Comparison of ENCODE assay signal across 9 cellular contexts in the genomic region with DNA sequence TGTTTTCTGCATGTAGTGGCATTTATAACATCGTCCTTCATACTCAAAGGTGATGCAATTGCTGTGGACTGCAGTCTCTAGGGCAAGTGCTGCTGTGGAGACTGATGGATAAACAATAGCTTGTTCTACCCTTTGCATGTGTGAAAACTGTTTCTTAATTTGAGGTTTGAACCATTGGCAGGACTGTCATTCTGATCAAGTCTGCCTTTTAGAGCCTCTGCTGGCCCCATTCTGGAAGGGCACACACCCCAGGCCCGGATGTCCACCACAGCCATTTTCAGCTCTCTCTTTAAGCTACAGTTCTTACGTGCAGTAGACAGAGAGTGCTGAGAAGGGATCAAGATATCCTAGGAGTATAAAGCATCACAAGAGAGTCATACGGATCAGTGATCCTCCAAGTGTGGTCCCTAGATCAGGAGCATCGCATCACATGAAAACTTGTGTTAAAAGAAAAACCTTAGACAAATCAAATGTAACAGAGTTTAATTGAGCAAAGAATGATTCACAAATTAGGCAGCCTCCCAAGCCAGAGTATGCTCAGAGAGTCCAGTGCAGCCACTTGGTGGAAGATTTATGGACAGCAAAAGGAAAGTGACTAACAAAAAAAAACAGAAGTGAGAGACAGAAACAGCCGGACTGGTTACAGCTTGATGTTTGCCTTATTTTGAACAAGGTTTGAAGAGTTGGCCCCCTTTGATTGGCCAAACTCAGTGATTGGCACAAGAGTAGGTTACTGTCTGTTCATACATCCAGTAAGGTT. TPM values are rescaled to one million over a fixed set of nuclear protein-coding genes. Genes with fewer than 3 reads are reported as not detected.
A peak's percentile ranks its signal among the peaks of the same experiment; 100 is the strongest.
DNase-seq lines count a peak whose midpoint lies in the region; ATAC-seq, FAIRE-seq and TF ChIP-seq lines count a peak whose summit lies in the region.
"Had no signal": no experiment of that assay in that cellular context is flagged by ENCODE, and none has a peak within 500 bp of the region (broad histone marks: within the 10 kb centered on the region; RNA-seq: fewer than 3 reads in every experiment).

No MANE protein-coding gene starts in this region.

- no peaks in the 10 kb centered on the region for H3K36me3 Mint-ChIP-seq in glutamatergic neuron (ENCODE audit: unreplicated experiment)
- no peaks in the 10 kb centered on the region for H3K36me3 Mint-ChIP-seq in type B pancreatic cell

- POLR2A ChIA-PET in Panc1 (lab: Charles Lee), result no interaction called here

- in situ Hi-C loops in Panc1 (cut with HindIII; ENCODE audit: low pct_unique_long_range_greater_than_20kb, low sequenced_read_pairs), result no loop called here

- H3K9me3 Mint-ChIP-seq in glutamatergic neuron (ENCODE audit: unreplicated experiment) (no peaks in the 10 kb centered on the region), type B pancreatic cell (no peaks in the 10 kb centered on the region)

- H3K27me3 Mint-ChIP-seq in glutamatergic neuron (ENCODE audit: unreplicated experiment) (no peaks in the 10 kb centered on the region), type B pancreatic cell (no peaks in the 10 kb centered on the region)

- TF ChIP-seq CTCF in Panc1 (IDR thresholded peaks at IDR 0.05) (no peak; the same call in 1 of the 2 replicates), glutamatergic neuron (IDR thresholded peaks at IDR 0.05; ENCODE audit: partially characterized antibody, unreplicated experiment) (no peak), type B pancreatic cell (conservative IDR thresholded peaks at IDR 0.05) (no peak), D721Med (IDR thresholded peaks at IDR 0.05; ENCODE audit: insufficient read depth, missing control alignments) (no peak)

- H3K27ac ChIP-seq in Panc1 (ENCODE audit: low read length), result no peak overlapping the region
- H3K27ac ChIP-seq: neutrophil had no signal

- intact Hi-C loops in Panc1 (cut with micrococcal nuclease; ENCODE audit: unreplicated experiment), result no loop called here

- FAIRE-seq in D721Med (lab: Jason Lieb, UNC), result no peak

- H3K4me1 ChIP-seq in Panc1 (ENCODE audit: control insufficient read depth, insufficient read depth, low read length), result 0 out of 2 replicates have a peak, but pooled peaks cover 3% of the 10 kb centered on the region

- H3K27ac Mint-ChIP-seq in glutamatergic neuron (ENCODE audit: unreplicated experiment), result peak overlapping the region; percentile 16
- peak overlapping the region; percentile 22 for H3K27ac Mint-ChIP-seq in type B pancreatic cell

- BruUV-seq in Panc1 (replicated peaks; lab: Mats Ljungman, UMichigan), result no TSS peak

- H3K4me3 ChIP-seq in Panc1 (ENCODE audit: low read depth in 2 of 2, low read length in 2 of 2), result peak overlapping the region in 1 of 2 experiments; percentile 15; a peak in 2 of 4 replicates

- H3K4me3 Mint-ChIP-seq in glutamatergic neuron (ENCODE audit: unreplicated experiment), result no peak overlapping the region
- no peak overlapping the region for H3K4me3 Mint-ChIP-seq in type B pancreatic cell

- DNase-seq in Panc1 (ENCODE audit: low read depth, low spot score) (peak; percentile 68), glutamatergic neuron (no peak), type B pancreatic cell (ENCODE audit: extremely low spot score, unreplicated experiment) (no peak), HuH-7 (ENCODE audit: low spot score) (no peak), D721Med (ENCODE audit: insufficient read length, low spot score) (no peak), NCI-H82 (lab: John Stamatoyannopoulos, UW) (no peak)

- H3K9me3 ChIP-seq in Panc1 (ENCODE audit: control insufficient read depth, insufficient read depth, low read depth, low read length), result no peaks in the 10 kb centered on the region
- H3K9me3 ChIP-seq: neutrophil had no signal

- CTCF ChIA-PET in Panc1 (lab: Charles Lee), result interaction anchor here (0.7 to 1.5 kb wide), 3 partner anchors 89 to 164 kb away, joined by 3 to 4 read pairs (median 3); a partner anchor contains a TSS

- peaks cover 21% of the 10 kb centered on the region for H3K4me1 Mint-ChIP-seq in glutamatergic neuron (ENCODE audit: low read depth, unreplicated experiment)
- H3K4me1 Mint-ChIP-seq in type B pancreatic cell (ENCODE audit: unreplicated experiment), result peaks cover 28% of the 10 kb centered on the region

- H3K27me3 ChIP-seq in Panc1 (ENCODE audit: control insufficient read depth, insufficient read depth, low read length), result no peaks in the 10 kb centered on the region
- H3K27me3 ChIP-seq: neutrophil had no signal

- ATAC-seq in GM18873 (IDR thresholded peaks at IDR 0.05; ENCODE audit: low FRiP score, unreplicated experiment) (peak; percentile 73), HG02885 (IDR thresholded peaks at IDR 0.05; ENCODE audit: poor library complexity, unreplicated experiment) (peak; percentile 70), Panc1 (peak; percentile 70)

- no peaks in the 10 kb centered on the region for H3K36me3 ChIP-seq in Panc1 (ENCODE audit: control insufficient read depth, insufficient read depth, low read length)
- H3K36me3 ChIP-seq: neutrophil had no signal

RNA-seq across cellular contexts. Expression of a gene that starts 52.0 kb away (rescaled TPM):
- total RNA-seq in Panc1 (2021; ENCODE audit: unreplicated experiment) (2.5 TPM), glutamatergic neuron (ENCODE audit: unreplicated experiment) (0.37 TPM), type B pancreatic cell (ENCODE audit: low replicate concordance) (6.2 and 13.2 TPM in 2 replicates)
- 0.16 TPM for polyA plus RNA-seq in Panc1 (2012; ENCODE audit: insufficient read length)
